Comparison of ENCODE assay signal across 15 cellular contexts in the genomic region with DNA sequence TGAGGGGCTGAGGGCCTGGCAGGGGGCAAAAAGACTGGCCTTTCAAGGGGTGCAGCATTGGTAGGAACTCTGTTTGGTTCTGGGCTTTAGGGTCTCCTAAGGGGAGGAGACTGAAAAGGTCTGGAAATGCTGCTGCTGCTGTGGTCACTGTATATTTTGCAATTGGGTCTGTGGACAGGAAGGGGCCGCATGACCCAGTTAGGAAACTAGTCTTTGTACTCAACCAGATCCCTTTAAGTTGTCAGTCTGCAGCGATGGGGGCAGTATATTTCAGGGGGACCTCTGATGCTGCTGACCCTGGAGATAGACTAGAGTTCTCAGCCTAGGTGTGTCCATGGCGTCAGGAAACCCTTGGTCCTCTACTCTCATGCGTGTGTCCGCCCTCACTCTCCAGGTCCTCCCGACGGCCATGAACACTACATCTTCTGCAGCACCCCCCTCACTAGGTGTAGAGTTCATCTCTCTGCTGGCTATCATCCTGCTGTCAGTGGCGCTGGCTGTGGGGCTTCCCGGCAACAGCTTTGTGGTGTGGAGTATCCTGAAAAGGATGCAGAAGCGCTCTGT. TPM values are rescaled to one million over a fixed set of nuclear protein-coding genes. Genes with fewer than 3 reads are reported as not detected.
DNase-seq lines count a peak whose midpoint lies in the region; TF ChIP-seq lines count a peak whose summit lies in the region.
"Had no signal": no experiment of that assay in that cellular context is flagged by ENCODE, and none has a peak within 500 bp of the region (broad histone marks: within the 10 kb centered on the region; RNA-seq: fewer than 3 reads in every experiment).

No MANE protein-coding gene starts in this region.

- H3K36me3 ChIP-seq in BLaER1 = peaks cover 13% of the 10 kb centered on the region
- H3K36me3 ChIP-seq in esophagus squamous epithelium = no peaks in the 10 kb centered on the region
- no peaks in the 10 kb centered on the region for H3K36me3 ChIP-seq in parathyroid adenoma (ENCODE audit: control insufficient read depth, insufficient read depth, low read length)
- H3K36me3 ChIP-seq: breast epithelium had no signal

- no peak for TF ChIP-seq POLR2A in esophagus squamous epithelium (IDR thresholded peaks at IDR 0.05)

- H3K27me3 ChIP-seq in BLaER1 (no peaks in the 10 kb centered on the region), HL-60 (ENCODE audit: insufficient read depth, poor library complexity, severe bottlenecking) (no peaks in the 10 kb centered on the region), esophagus squamous epithelium (peaks cover 0 to 27% (median 0%) of the 10 kb centered on the region in 4 donors), parathyroid adenoma (ENCODE audit: control insufficient read depth, insufficient read depth, low read length) (no peaks in the 10 kb centered on the region)
- H3K27me3 ChIP-seq: breast epithelium had no signal

- H3K4me3 ChIP-seq in BLaER1 = no peak overlapping the region
- H3K4me3 ChIP-seq in HL-60 (replicated peaks; ENCODE audit: insufficient read depth, low read length) = no peak overlapping the region; the same call in 1 of the 2 replicates
- H3K4me3 ChIP-seq in esophagus squamous epithelium = peak overlapping the region in 2 of 4 donors; percentile 4 to 32
- H3K4me3 ChIP-seq in parathyroid adenoma (ENCODE audit: low read depth, low read length) = no peak overlapping the region

- H3K79me2 ChIP-seq in parathyroid adenoma = no peaks in the 10 kb centered on the region

- H3K9me3 ChIP-seq in BLaER1 (no peaks in the 10 kb centered on the region), esophagus squamous epithelium (no peaks in the 10 kb centered on the region), parathyroid adenoma (ENCODE audit: control insufficient read depth, low read length) (no peaks in the 10 kb centered on the region)
- H3K9me3 ChIP-seq: breast epithelium had no signal

- no peak for TF ChIP-seq CTCF in HL-60 (IDR thresholded peaks at IDR 0.05; ENCODE audit: insufficient read depth, low read length)
- TF ChIP-seq CTCF in esophagus squamous epithelium (IDR thresholded peaks at IDR 0.05) = no peak
- TF ChIP-seq CTCF in parathyroid adenoma (IDR thresholded peaks at IDR 0.05) = no peak

- 61 to 71% methylated on average over 6 to 7 of the region's 10 CpGs for WGBS in esophagus squamous epithelium, 2 donors

- H3K27ac ChIP-seq in BLaER1 (peak overlapping the region; percentile 94), HL-60 (replicated peaks) (peak overlapping the region; percentile 93), esophagus squamous epithelium (peak overlapping the region; percentile 86 to 97 (median 93)), parathyroid adenoma (peak overlapping the region; percentile 47)

- H3K4me1 ChIP-seq in BLaER1 (peaks cover 56% of the 10 kb centered on the region), esophagus squamous epithelium (peaks cover 56 to 75% (median 67%) of the 10 kb centered on the region in 3 donors), parathyroid adenoma (peaks cover 3% of the 10 kb centered on the region)

- no peak overlapping the region for H3K9ac ChIP-seq in BLaER1
- no peak overlapping the region for H3K9ac ChIP-seq in parathyroid adenoma

- H4K20me1 ChIP-seq in BLaER1 = peaks cover under 1% of the 10 kb centered on the region; the same call in 1 of the 2 replicates

- no peak overlapping the region for H2AFZ ChIP-seq in parathyroid adenoma

- intact Hi-C loops in esophagus squamous epithelium (cut with DNase I) = no loop called here

- DNase-seq in HL-60 (ENCODE audit: low read depth in 1 of 2, low spot score in 1 of 2) (no peak), esophagus squamous epithelium (lab: John Stamatoyannopoulos, UW) (no peak), NCI-H128 (lab: John Stamatoyannopoulos, UW; ENCODE audit: unreplicated experiment) (no peak), putamen (ENCODE audit: low spot score) (no peak)
- no peak for DNase-seq in NK-92 treated with Interleukin-12 subunit alpha and Interleukin-12 subunit beta, amount 100 ng/mL, for 24 hours (lab: John Stamatoyannopoulos, UW)
- DNase-seq in activated CD8-positive, alpha-beta memory T cell treated with anti-CD3 and anti-CD28 coated beads for 24 hours = no peak
- DNase-seq: activated CD8-positive, alpha-beta memory T cell treated with anti-CD3 and anti-CD28 coated beads, Interleukin-2, amount 10 ng/mL, durations not matched to agents 7 days and 5 days; activated naive CD4-positive, alpha-beta T cell treated with anti-CD3 and anti-CD28 coated beads for 36 hours; MV-4-11; NCI-H2107; stimulated activated naive B cell treated with anti-CD40 and anti-IgM and Interleukin-4, amounts not matched to agents 10 μg/mL and 1 μg/mL and 100 μg/mL, for 72 hours had no signal

- H3K4me2 ChIP-seq in BLaER1 (peak overlapping the region; percentile 96), parathyroid adenoma (ENCODE audit: low read length) (no peak overlapping the region)

RNA-seq across cellular contexts. Expression of gene LTB4R, which starts 4.0 kb away (rescaled TPM):
- total RNA-seq in esophagus squamous epithelium = 10 to 100 TPM; 47.9 to 99.9 (median 85.4) TPM

RNA-seq across cellular contexts. Expression of gene LTB4R2, which starts 5.4 kb away (rescaled TPM):
- 100 to 1,000 TPM in 3 of 4 donors, 10 to 100 TPM in 1; 66.0 to 169 (median 123) TPM for total RNA-seq in esophagus squamous epithelium

RNA-seq across cellular contexts. Expression of gene CIDEB, which starts 7.5 kb away (rescaled TPM):
- 10 to 100 TPM; 18.3 to 41.4 (median 30.4) TPM for total RNA-seq in esophagus squamous epithelium
- total RNA-seq: H4 had no signal

RNA-seq across cellular contexts. Expression of gene NOP9, which starts 15.7 kb away (rescaled TPM):
- 10 to 100 TPM; 18.0 to 29.8 (median 25.0) TPM for total RNA-seq in esophagus squamous epithelium

RNA-seq across cellular contexts. Expression of gene DHRS1, which starts 15.7 kb away (rescaled TPM):
- total RNA-seq in esophagus squamous epithelium = 100 to 1,000 TPM in 2 of 4 donors, 10 to 100 TPM in 2; 81.6 to 164 (median 101) TPM
